ENCODE assay signal across 9 cellular contexts in genomic region chr10:35027567-35027966, GRCh38.
DNase-seq lines count a peak whose midpoint lies in the region; ATAC-seq and TF ChIP-seq lines count a peak whose summit lies in the region.
"Had no signal": no experiment of that assay in that cellular context is flagged by ENCODE, and none has a peak within 500 bp of the region (broad histone marks: within the 10 kb centered on the region; RNA-seq: fewer than 3 reads in every experiment).

No MANE protein-coding gene starts in this region.

- intact Hi-C loops in activated CD8-positive, alpha-beta T cell treated with anti-CD3 and anti-CD28 coated beads for 36 hours (cut with micrococcal nuclease), result no loop called here

- ATAC-seq in activated CD8-positive, alpha-beta T cell treated with anti-CD3 and anti-CD28 coated beads for 36 hours, result no peak
- ATAC-seq in HG03097 (IDR thresholded peaks at IDR 0.05; ENCODE audit: low FRiP score, unreplicated experiment), result no peak

- H3K36me3 Mint-ChIP-seq in chondrocyte (ENCODE audit: low read depth), result peaks cover 2% of the 10 kb centered on the region
- H3K36me3 Mint-ChIP-seq in neural crest cell (ENCODE audit: low read depth), result peaks cover 3% of the 10 kb centered on the region
- peaks cover 23% of the 10 kb centered on the region for H3K36me3 Mint-ChIP-seq in activated CD8-positive, alpha-beta T cell treated with anti-CD3 and anti-CD28 coated beads for 36 hours (ENCODE audit: low read depth)

- DNase-seq in EH (ENCODE audit: low read depth) (peak; percentile 44), NAMALWA (ENCODE audit: low spot score) (peak; percentile 25), chondrocyte (ENCODE audit: low spot score) (no peak), neural crest cell (ENCODE audit: low read depth, low spot score) (no peak), islet precursor cell (no peak)
- no peak for DNase-seq in activated CD8-positive, alpha-beta T cell treated with anti-CD3 and anti-CD28 coated beads for 36 hours
- DNase-seq in activated CD4-positive, alpha-beta T cell treated with anti-CD3 and anti-CD28 coated beads, Interleukin-2, amount 50 U/mL, for 48 hours, result no peak
- DNase-seq: NCI-H2029 treated with DMSO at 0.1 percent for 48 hours had no signal

- no peaks in the 10 kb centered on the region for H3K27me3 Mint-ChIP-seq in chondrocyte (ENCODE audit: low read depth)
- no peaks in the 10 kb centered on the region for H3K27me3 Mint-ChIP-seq in neural crest cell (ENCODE audit: low read depth)
- no peaks in the 10 kb centered on the region for H3K27me3 Mint-ChIP-seq in activated CD8-positive, alpha-beta T cell treated with anti-CD3 and anti-CD28 coated beads for 36 hours

- no peaks in the 10 kb centered on the region for H3K9me3 Mint-ChIP-seq in chondrocyte (ENCODE audit: low read depth)
- no peaks in the 10 kb centered on the region for H3K9me3 Mint-ChIP-seq in neural crest cell
- no peaks in the 10 kb centered on the region for H3K9me3 Mint-ChIP-seq in activated CD8-positive, alpha-beta T cell treated with anti-CD3 and anti-CD28 coated beads for 36 hours

- CTCF ChIA-PET in activated CD8-positive, alpha-beta T cell treated with anti-CD3 and anti-CD28 coated beads for 36 hours (lab: Charles Lee), result interaction anchor here (2.0 to 3.2 kb wide), 2 partner anchors 33 to 56 kb away, joined by 4 to 21 read pairs; no protein-coding TSS in a partner anchor

- peak; percentile 84 for TF ChIP-seq CTCF in chondrocyte (IDR thresholded peaks at IDR 0.05)
- peak; percentile 73 for TF ChIP-seq CTCF in neural crest cell (conservative IDR thresholded peaks at IDR 0.05)
- no peak for TF ChIP-seq CTCF in activated CD8-positive, alpha-beta T cell treated with anti-CD3 and anti-CD28 coated beads for 36 hours (IDR thresholded peaks at IDR 0.05)

- no peak overlapping the region for H3K4me3 Mint-ChIP-seq in chondrocyte (ENCODE audit: unreplicated experiment)
- H3K4me3 Mint-ChIP-seq in neural crest cell, result no peak overlapping the region
- no peak overlapping the region for H3K4me3 Mint-ChIP-seq in activated CD8-positive, alpha-beta T cell treated with anti-CD3 and anti-CD28 coated beads for 36 hours

- H3K27ac Mint-ChIP-seq in chondrocyte (ENCODE audit: unreplicated experiment), result no peak overlapping the region
- H3K27ac Mint-ChIP-seq in neural crest cell (ENCODE audit: unreplicated experiment), result no peak overlapping the region
- H3K27ac Mint-ChIP-seq in activated CD8-positive, alpha-beta T cell treated with anti-CD3 and anti-CD28 coated beads for 36 hours, result no peak overlapping the region

- H3K4me1 Mint-ChIP-seq in chondrocyte (ENCODE audit: low read depth) (no peaks in the 10 kb centered on the region), neural crest cell (no peaks in the 10 kb centered on the region)
- H3K4me1 Mint-ChIP-seq in activated CD8-positive, alpha-beta T cell treated with anti-CD3 and anti-CD28 coated beads for 36 hours (ENCODE audit: low read depth), result no peaks in the 10 kb centered on the region

- POLR2A ChIA-PET in activated CD8-positive, alpha-beta T cell treated with anti-CD3 and anti-CD28 coated beads for 36 hours (lab: Charles Lee), result no interaction called here

Comparison
In these comparisons a context has a peak if more than half of its experiments do, and no peak if none do; other contexts are left out.
1. DNase-seq: peak in EH (single experiment) and NAMALWA (single experiment); none in chondrocyte (single experiment), neural crest cell (single experiment), islet precursor cell (single experiment), activated CD8-positive, alpha-beta T cell treated with anti-CD3 and anti-CD28 coated beads for 36 hours (single experiment) and activated CD4-positive, alpha-beta T cell treated with anti-CD3 and anti-CD28 coated beads, Interleukin-2, amount 50 U/mL, for 48 hours (0 of 2).